ENCODE assay signal across 13 cellular contexts in genomic region chr6:34819571-34820480, GRCh38. TPM values are rescaled to one million over a fixed set of nuclear protein-coding genes. Genes with fewer than 3 reads are reported as not detected.
A peak's percentile ranks its signal among the peaks of the same experiment; 100 is the strongest.
DNase-seq lines count a peak whose midpoint lies in the region; ATAC-seq and TF ChIP-seq lines count a peak whose summit lies in the region.
"Had no signal": no experiment of that assay in that cellular context is flagged by ENCODE, and none has a peak within 500 bp of the region (broad histone marks: within the 10 kb centered on the region; RNA-seq: fewer than 3 reads in every experiment).

No MANE protein-coding gene starts in this region.

- intact Hi-C loops in CD14-positive monocyte (cut with micrococcal nuclease), result no loop called here
- intact Hi-C loops in MCF 10A (cut with micrococcal nuclease), result no loop called here

- H3K4me1 ChIP-seq in KMS-11 (ENCODE audit: low read depth, poor library complexity, severe bottlenecking), result peaks cover 44% of the 10 kb centered on the region
- no peaks in the 10 kb centered on the region for H3K4me1 ChIP-seq in endodermal cell (ENCODE audit: control insufficient read depth, insufficient read depth, low read length)

- H3K27ac Mint-ChIP-seq in CD14-positive monocyte, result peak overlapping the region; percentile 1 to 85 (median 76)
- H3K27ac Mint-ChIP-seq in endodermal cell, result peak overlapping the region; percentile 19
- H3K27ac Mint-ChIP-seq in naive thymus-derived CD8-positive, alpha-beta T cell, result peak overlapping the region in 8 of 10 donors; percentile 22 to 71 (median 43)
- no peak overlapping the region for H3K27ac Mint-ChIP-seq in MCF 10A (ENCODE audit: low read depth, unreplicated experiment)
- no peak overlapping the region for H3K27ac Mint-ChIP-seq in stimulated activated naive CD8-positive, alpha-beta T cell treated with anti-CD3 and anti-CD28 coated beads, Interleukin-15, amount 100 ng/mL, for 72 hours

- H4K20me1 ChIP-seq in KMS-11 (ENCODE audit: insufficient read depth), result no peaks in the 10 kb centered on the region

- peak overlapping the region; percentile 5; the same call in 1 of the 2 replicates for H3K27ac ChIP-seq in KMS-11
- H3K27ac ChIP-seq in endodermal cell (ENCODE audit: low read depth, low read length), result no peak overlapping the region

- H3K79me2 ChIP-seq in KMS-11 (ENCODE audit: insufficient read depth, low read depth), result peaks cover 9% of the 10 kb centered on the region; the same call in 1 of the 2 replicates

- 93 to 97% methylated on average over 3 of the region's 3 CpGs for WGBS in endodermal cell (ENCODE audit: insufficient coverage in 1 of 2, insufficient read length in 1 of 2), 2 experiments

- no peak for ATAC-seq in naive thymus-derived CD8-positive, alpha-beta T cell
- ATAC-seq in GM18873 (IDR thresholded peaks at IDR 0.05; ENCODE audit: low FRiP score, unreplicated experiment), result no peak
- no peak for ATAC-seq in stimulated activated naive CD8-positive, alpha-beta T cell treated with anti-CD3 and anti-CD28 coated beads, Interleukin-15, amount 100 ng/mL, for 72 hours

- H3K27me3 ChIP-seq in KMS-11 (ENCODE audit: insufficient read depth, low read depth) (no peaks in the 10 kb centered on the region), endodermal cell (ENCODE audit: control insufficient read depth, insufficient read depth, low read length, poor library complexity, severe bottlenecking) (no peaks in the 10 kb centered on the region)
- H3K27me3 ChIP-seq: upper lobe of left lung had no signal

- H3K4me3 Mint-ChIP-seq in CD14-positive monocyte (peak overlapping the region in 1 of 2 donors; percentile 32), endodermal cell (no peak overlapping the region), MCF 10A (ENCODE audit: unreplicated experiment) (no peak overlapping the region)
- H3K4me3 Mint-ChIP-seq in naive thymus-derived CD8-positive, alpha-beta T cell, result no peak overlapping the region
- no peak overlapping the region for H3K4me3 Mint-ChIP-seq in stimulated activated naive CD8-positive, alpha-beta T cell treated with anti-CD3 and anti-CD28 coated beads, Interleukin-15, amount 100 ng/mL, for 72 hours

- H3K27me3 Mint-ChIP-seq in CD14-positive monocyte (ENCODE audit: low read depth in 3 of 3) (no peaks in the 10 kb centered on the region), endodermal cell (ENCODE audit: insufficient read depth) (no peaks in the 10 kb centered on the region), MCF 10A (ENCODE audit: insufficient read depth, unreplicated experiment) (no peaks in the 10 kb centered on the region)
- no peaks in the 10 kb centered on the region for H3K27me3 Mint-ChIP-seq in naive thymus-derived CD8-positive, alpha-beta T cell
- H3K27me3 Mint-ChIP-seq in stimulated activated naive CD8-positive, alpha-beta T cell treated with anti-CD3 and anti-CD28 coated beads, Interleukin-15, amount 100 ng/mL, for 72 hours, result no peaks in the 10 kb centered on the region

- TF ChIP-seq CTCF in CD14-positive monocyte (IDR thresholded peaks at IDR 0.05), result no peak
- no peak for TF ChIP-seq CTCF in KMS-11 (conservative IDR thresholded peaks at IDR 0.05; ENCODE audit: low read depth, low read length)
- TF ChIP-seq CTCF in endodermal cell (conservative IDR thresholded peaks at IDR 0.05), result no peak
- TF ChIP-seq CTCF in MCF 10A (IDR thresholded peaks at IDR 0.05; ENCODE audit: unreplicated experiment), result no peak

- H2AFZ ChIP-seq in KMS-11 (ENCODE audit: low read depth), result no peak overlapping the region

- no peak overlapping the region for H3K4me2 ChIP-seq in KMS-11

- no peaks in the 10 kb centered on the region for H3K9me3 Mint-ChIP-seq in CD14-positive monocyte
- H3K9me3 Mint-ChIP-seq in endodermal cell, result no peaks in the 10 kb centered on the region
- no peaks in the 10 kb centered on the region for H3K9me3 Mint-ChIP-seq in naive thymus-derived CD8-positive, alpha-beta T cell
- no peaks in the 10 kb centered on the region for H3K9me3 Mint-ChIP-seq in MCF 10A (ENCODE audit: unreplicated experiment)
- no peaks in the 10 kb centered on the region for H3K9me3 Mint-ChIP-seq in stimulated activated naive CD8-positive, alpha-beta T cell treated with anti-CD3 and anti-CD28 coated beads, Interleukin-15, amount 100 ng/mL, for 72 hours

- no peak for DNase-seq in CD14-positive monocyte (ENCODE audit: low spot score)
- DNase-seq in endodermal cell, result no peak
- no peak for DNase-seq in naive thymus-derived CD8-positive, alpha-beta T cell
- DNase-seq in MCF 10A (ENCODE audit: unreplicated experiment), result no peak
- DNase-seq in stimulated activated naive CD8-positive, alpha-beta T cell treated with anti-CD3 and anti-CD28 coated beads, Interleukin-15, amount 100 ng/mL, for 72 hours, result no peak
- no peak for DNase-seq in NCI-H1092 (lab: John Stamatoyannopoulos, UW)
- DNase-seq: activated naive CD4-positive, alpha-beta T cell; effector CD4-positive, alpha-beta T cell; NCI-H345; stimulated activated CD4-positive, alpha-beta T cell treated with anti-CD3 and anti-CD28 coated beads, Interleukin-1b, Interleukin-23, amount 100 ng/mL, for 48 hours; upper lobe of left lung had no signal

- BruUV-seq in MCF 10A (replicated peaks; lab: Mats Ljungman, UMichigan), result no TSS peak

- POLR2A ChIA-PET in naive thymus-derived CD8-positive, alpha-beta T cell (lab: Charles Lee), result interaction anchor here (0.7 kb wide), 2 partner anchors 9 to 814 kb away, joined by 4 to 5 read pairs; no protein-coding TSS in a partner anchor
- POLR2A ChIA-PET in MCF 10A (lab: Yijun Ruan, JAX), result interaction anchor here (0.7 to 1.8 kb wide), 5 partner anchors 15 to 142 kb away, joined by 3 to 6 read pairs (median 3); partner anchors contain the start of gene BLTP3A

- CTCF ChIA-PET in MCF 10A (lab: Yijun Ruan, JAX), result interaction anchor here (0.6 to 0.9 kb wide), 4 partner anchors 145 to 636 kb away, joined by 3 to 13 read pairs (median 3); no protein-coding TSS in a partner anchor

- H3K4me3 ChIP-seq in KMS-11 (IDR thresholded peaks at IDR 0.05; ENCODE audit: insufficient read depth, low read depth, low read length) (no peak overlapping the region), endodermal cell (ENCODE audit: low read length) (no peak overlapping the region)
- H3K4me3 ChIP-seq: upper lobe of left lung had no signal

- H3K9me3 ChIP-seq in endodermal cell (ENCODE audit: control insufficient read depth, low read length), result no peaks in the 10 kb centered on the region
- H3K9me3 ChIP-seq: upper lobe of left lung had no signal

- H3K4me1 Mint-ChIP-seq in CD14-positive monocyte (peaks cover 43% of the 10 kb centered on the region), endodermal cell (peaks cover 7% of the 10 kb centered on the region), MCF 10A (ENCODE audit: insufficient read depth, unreplicated experiment) (no peaks in the 10 kb centered on the region)
- H3K4me1 Mint-ChIP-seq in naive thymus-derived CD8-positive, alpha-beta T cell, result peaks cover 6 to 32% (median 15%) of the 10 kb centered on the region in 4 donors
- H3K4me1 Mint-ChIP-seq in stimulated activated naive CD8-positive, alpha-beta T cell treated with anti-CD3 and anti-CD28 coated beads, Interleukin-15, amount 100 ng/mL, for 72 hours, result peaks cover 5% of the 10 kb centered on the region

- peaks cover 30 to 31% of the 10 kb centered on the region in 2 donors for H3K36me3 Mint-ChIP-seq in CD14-positive monocyte
- H3K36me3 Mint-ChIP-seq in endodermal cell (ENCODE audit: low read depth), result peaks cover 23% of the 10 kb centered on the region
- H3K36me3 Mint-ChIP-seq in naive thymus-derived CD8-positive, alpha-beta T cell, result peaks cover 0 to 31% (median 4%) of the 10 kb centered on the region in 3 donors
- peaks cover 33% of the 10 kb centered on the region for H3K36me3 Mint-ChIP-seq in MCF 10A (ENCODE audit: insufficient read depth, unreplicated experiment)

- no peaks in the 10 kb centered on the region for H3K36me3 ChIP-seq in KMS-11 (ENCODE audit: insufficient read depth)
- peaks cover 24% of the 10 kb centered on the region for H3K36me3 ChIP-seq in endodermal cell (ENCODE audit: control insufficient read depth, insufficient read depth, low read length)

- H3K9ac ChIP-seq in KMS-11 (no peak overlapping the region), endodermal cell (ENCODE audit: extremely low read depth, low read length, poor library complexity, severe bottlenecking) (no peak overlapping the region)

RNA-seq across cellular contexts. Expression of gene BLTP3A, which starts 27.9 kb away (rescaled TPM):
- 1 to 10 TPM; 1.0 to 1.2 TPM for polyA plus RNA-seq in CD14-positive monocyte
- total RNA-seq in endodermal cell (10 to 100 TPM; 18.6 to 22.5 TPM), MCF 10A (2022) (18.5 and 25.4 TPM in 2 replicates)
- polyA plus RNA-seq in endodermal cell (2013, experiment 1 of 2), result 12.5 TPM
- polyA plus RNA-seq in endodermal cell (2013, experiment 2 of 2), result 11.3 TPM
- 10 to 100 TPM; 11.1 to 11.2 TPM for total RNA-seq in naive thymus-derived CD8-positive, alpha-beta T cell
- 1 to 10 TPM; 1.4 to 1.5 (median 1.4) TPM for polyA plus RNA-seq in naive thymus-derived CD8-positive, alpha-beta T cell

Comparison
In these comparisons a context has a peak if more than half of its experiments do, and no peak if none do; other contexts are left out.
1. H3K27ac Mint-ChIP-seq: peak in CD14-positive monocyte (7 of 7), endodermal cell (single experiment) and naive thymus-derived CD8-positive, alpha-beta T cell (8 of 10); none in MCF 10A (single experiment) and stimulated activated naive CD8-positive, alpha-beta T cell treated with anti-CD3 and anti-CD28 coated beads, Interleukin-15, amount 100 ng/mL, for 72 hours (0 of 2).